ENCODE assay signal across 2 cellular contexts in the genomic region with DNA sequence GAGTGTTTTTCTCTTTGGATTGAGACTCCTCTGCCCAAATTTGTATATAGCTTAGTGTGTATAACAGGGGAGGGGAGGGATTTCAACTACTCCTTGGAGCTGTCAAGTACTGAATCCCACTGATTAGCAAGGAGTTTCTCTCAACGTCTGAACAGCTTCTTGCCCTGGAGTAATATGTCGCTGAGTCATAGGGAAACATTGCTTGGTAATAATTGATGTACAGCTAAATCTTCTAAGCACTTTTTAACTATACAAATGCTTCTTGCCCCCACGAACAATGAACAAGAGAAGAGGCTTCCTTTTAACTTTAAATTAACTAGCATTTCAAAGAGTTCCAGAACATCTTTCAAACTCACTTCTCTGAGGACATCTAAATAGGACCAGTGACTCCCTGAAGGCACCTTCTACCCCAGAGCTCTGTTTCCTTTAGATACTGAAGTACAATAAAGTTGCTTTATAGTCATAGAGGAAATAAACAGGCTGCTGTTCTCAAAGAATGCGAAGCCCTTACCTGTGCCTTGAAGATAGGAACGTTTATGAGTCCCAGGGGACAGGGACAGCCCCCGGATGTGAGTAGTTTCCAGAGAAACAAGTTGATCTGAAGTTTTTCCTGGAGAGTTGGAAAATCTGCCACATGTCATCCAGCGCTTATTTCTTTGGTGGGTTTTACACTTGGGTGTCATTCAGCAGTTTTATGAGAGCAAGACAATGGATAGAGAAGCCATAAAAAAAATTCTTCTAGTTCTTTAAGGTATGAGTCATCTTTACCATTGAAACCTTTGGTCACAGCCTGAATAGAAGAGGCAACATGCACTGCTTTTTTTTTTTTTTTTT.
TF ChIP-seq lines count a peak whose summit lies in the region.

No MANE protein-coding gene starts in this region.

TF ChIP-seq in Ishikawa, 13 proteins besides CTCF, POLR2A, EP300 and RAD21 (continued from another document):
- TF ChIP-seq, protein P1, sequence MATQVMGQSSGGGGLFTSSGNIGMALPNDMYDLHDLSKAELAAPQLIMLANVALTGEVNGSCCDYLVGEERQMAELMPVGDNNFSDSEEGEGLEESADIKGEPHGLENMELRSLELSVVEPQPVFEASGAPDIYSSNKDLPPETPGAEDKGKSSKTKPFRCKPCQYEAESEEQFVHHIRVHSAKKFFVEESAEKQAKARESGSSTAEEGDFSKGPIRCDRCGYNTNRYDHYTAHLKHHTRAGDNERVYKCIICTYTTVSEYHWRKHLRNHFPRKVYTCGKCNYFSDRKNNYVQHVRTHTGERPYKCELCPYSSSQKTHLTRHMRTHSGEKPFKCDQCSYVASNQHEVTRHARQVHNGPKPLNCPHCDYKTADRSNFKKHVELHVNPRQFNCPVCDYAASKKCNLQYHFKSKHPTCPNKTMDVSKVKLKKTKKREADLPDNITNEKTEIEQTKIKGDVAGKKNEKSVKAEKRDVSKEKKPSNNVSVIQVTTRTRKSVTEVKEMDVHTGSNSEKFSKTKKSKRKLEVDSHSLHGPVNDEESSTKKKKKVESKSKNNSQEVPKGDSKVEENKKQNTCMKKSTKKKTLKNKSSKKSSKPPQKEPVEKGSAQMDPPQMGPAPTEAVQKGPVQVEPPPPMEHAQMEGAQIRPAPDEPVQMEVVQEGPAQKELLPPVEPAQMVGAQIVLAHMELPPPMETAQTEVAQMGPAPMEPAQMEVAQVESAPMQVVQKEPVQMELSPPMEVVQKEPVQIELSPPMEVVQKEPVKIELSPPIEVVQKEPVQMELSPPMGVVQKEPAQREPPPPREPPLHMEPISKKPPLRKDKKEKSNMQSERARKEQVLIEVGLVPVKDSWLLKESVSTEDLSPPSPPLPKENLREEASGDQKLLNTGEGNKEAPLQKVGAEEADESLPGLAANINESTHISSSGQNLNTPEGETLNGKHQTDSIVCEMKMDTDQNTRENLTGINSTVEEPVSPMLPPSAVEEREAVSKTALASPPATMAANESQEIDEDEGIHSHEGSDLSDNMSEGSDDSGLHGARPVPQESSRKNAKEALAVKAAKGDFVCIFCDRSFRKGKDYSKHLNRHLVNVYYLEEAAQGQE (IDR thresholded peaks at IDR 0.05; ENCODE audit: low read depth) = no peak
- peak; percentile 77 for TF ChIP-seq MAX (IDR thresholded peaks at IDR 0.05)
- no peak for TF ChIP-seq EGR1 (IDR thresholded peaks at IDR 0.05)
- TF ChIP-seq NFIC (IDR thresholded peaks at IDR 0.05) = peak; percentile 80

TF ChIP-seq in H1, 55 proteins besides CTCF, POLR2A, EP300 and RAD21:
- TF ChIP-seq, protein P2, sequence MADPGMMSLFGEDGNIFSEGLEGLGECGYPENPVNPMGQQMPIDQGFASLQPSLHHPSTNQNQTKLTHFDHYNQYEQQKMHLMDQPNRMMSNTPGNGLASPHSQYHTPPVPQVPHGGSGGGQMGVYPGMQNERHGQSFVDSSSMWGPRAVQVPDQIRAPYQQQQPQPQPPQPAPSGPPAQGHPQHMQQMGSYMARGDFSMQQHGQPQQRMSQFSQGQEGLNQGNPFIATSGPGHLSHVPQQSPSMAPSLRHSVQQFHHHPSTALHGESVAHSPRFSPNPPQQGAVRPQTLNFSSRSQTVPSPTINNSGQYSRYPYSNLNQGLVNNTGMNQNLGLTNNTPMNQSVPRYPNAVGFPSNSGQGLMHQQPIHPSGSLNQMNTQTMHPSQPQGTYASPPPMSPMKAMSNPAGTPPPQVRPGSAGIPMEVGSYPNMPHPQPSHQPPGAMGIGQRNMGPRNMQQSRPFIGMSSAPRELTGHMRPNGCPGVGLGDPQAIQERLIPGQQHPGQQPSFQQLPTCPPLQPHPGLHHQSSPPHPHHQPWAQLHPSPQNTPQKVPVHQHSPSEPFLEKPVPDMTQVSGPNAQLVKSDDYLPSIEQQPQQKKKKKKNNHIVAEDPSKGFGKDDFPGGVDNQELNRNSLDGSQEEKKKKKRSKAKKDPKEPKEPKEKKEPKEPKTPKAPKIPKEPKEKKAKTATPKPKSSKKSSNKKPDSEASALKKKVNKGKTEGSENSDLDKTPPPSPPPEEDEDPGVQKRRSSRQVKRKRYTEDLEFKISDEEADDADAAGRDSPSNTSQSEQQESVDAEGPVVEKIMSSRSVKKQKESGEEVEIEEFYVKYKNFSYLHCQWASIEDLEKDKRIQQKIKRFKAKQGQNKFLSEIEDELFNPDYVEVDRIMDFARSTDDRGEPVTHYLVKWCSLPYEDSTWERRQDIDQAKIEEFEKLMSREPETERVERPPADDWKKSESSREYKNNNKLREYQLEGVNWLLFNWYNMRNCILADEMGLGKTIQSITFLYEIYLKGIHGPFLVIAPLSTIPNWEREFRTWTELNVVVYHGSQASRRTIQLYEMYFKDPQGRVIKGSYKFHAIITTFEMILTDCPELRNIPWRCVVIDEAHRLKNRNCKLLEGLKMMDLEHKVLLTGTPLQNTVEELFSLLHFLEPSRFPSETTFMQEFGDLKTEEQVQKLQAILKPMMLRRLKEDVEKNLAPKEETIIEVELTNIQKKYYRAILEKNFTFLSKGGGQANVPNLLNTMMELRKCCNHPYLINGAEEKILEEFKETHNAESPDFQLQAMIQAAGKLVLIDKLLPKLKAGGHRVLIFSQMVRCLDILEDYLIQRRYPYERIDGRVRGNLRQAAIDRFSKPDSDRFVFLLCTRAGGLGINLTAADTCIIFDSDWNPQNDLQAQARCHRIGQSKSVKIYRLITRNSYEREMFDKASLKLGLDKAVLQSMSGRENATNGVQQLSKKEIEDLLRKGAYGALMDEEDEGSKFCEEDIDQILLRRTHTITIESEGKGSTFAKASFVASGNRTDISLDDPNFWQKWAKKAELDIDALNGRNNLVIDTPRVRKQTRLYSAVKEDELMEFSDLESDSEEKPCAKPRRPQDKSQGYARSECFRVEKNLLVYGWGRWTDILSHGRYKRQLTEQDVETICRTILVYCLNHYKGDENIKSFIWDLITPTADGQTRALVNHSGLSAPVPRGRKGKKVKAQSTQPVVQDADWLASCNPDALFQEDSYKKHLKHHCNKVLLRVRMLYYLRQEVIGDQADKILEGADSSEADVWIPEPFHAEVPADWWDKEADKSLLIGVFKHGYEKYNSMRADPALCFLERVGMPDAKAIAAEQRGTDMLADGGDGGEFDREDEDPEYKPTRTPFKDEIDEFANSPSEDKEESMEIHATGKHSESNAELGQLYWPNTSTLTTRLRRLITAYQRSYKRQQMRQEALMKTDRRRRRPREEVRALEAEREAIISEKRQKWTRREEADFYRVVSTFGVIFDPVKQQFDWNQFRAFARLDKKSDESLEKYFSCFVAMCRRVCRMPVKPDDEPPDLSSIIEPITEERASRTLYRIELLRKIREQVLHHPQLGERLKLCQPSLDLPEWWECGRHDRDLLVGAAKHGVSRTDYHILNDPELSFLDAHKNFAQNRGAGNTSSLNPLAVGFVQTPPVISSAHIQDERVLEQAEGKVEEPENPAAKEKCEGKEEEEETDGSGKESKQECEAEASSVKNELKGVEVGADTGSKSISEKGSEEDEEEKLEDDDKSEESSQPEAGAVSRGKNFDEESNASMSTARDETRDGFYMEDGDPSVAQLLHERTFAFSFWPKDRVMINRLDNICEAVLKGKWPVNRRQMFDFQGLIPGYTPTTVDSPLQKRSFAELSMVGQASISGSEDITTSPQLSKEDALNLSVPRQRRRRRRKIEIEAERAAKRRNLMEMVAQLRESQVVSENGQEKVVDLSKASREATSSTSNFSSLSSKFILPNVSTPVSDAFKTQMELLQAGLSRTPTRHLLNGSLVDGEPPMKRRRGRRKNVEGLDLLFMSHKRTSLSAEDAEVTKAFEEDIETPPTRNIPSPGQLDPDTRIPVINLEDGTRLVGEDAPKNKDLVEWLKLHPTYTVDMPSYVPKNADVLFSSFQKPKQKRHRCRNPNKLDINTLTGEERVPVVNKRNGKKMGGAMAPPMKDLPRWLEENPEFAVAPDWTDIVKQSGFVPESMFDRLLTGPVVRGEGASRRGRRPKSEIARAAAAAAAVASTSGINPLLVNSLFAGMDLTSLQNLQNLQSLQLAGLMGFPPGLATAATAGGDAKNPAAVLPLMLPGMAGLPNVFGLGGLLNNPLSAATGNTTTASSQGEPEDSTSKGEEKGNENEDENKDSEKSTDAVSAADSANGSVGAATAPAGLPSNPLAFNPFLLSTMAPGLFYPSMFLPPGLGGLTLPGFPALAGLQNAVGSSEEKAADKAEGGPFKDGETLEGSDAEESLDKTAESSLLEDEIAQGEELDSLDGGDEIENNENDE (IDR thresholded peaks at IDR 0.05; ENCODE audit: insufficient replicate concordance, low read length) = no peak
- TF ChIP-seq SIX5 (IDR thresholded peaks at IDR 0.05; ENCODE audit: low read depth, low read length) (no peak), EGR1 (IDR thresholded peaks at IDR 0.05; ENCODE audit: borderline replicate concordance, low read depth, low read length) (no peak), CHD2 (IDR thresholded peaks at IDR 0.05; ENCODE audit: low read length) (no peak), JUND (IDR thresholded peaks at IDR 0.05; ENCODE audit: low read length) (0 out of 2 replicates have a peak, but pooled peaks have one; percentile 32), YY1 (IDR thresholded peaks at IDR 0.05; ENCODE audit: low read depth, low read length) (no peak), POLR2AphosphoS5 (IDR thresholded peaks at IDR 0.05; ENCODE audit: low read depth, low read length) (no peak), TAF7 (optimal IDR thresholded peaks at IDR 0.05; ENCODE audit: borderline replicate concordance, low read depth, low read length) (no peak), ZNF274 (IDR thresholded peaks at IDR 0.05; ENCODE audit: borderline replicate concordance, extremely low read depth, low read length) (no peak)
